In the genomic region with DNA sequence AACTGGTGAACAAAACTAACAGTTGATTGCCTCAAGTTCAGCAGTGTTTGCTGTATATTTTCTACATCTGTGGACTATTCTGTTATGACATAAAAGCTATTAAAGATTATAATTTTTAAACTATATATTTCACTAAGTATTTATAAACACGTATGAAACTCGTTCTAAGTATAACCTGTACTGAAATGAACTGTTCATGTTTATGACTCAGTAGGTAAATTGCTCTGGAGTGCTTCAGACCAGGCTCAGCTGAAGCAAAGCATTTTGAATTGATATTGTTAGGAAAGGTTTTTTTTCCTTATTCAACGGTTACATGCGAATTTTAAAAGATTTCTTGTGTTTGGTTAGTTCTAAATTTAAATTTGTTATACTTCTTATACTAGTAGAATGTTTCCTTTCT, we compare ENCODE assay signal across 1 cellular context.
TF ChIP-seq lines count a peak whose summit lies in the region.

No MANE protein-coding gene starts in this region.

TF ChIP-seq in H1, 55 proteins besides CTCF, POLR2A, EP300 and RAD21 (continued from another document):
- TF ChIP-seq, protein P1, sequence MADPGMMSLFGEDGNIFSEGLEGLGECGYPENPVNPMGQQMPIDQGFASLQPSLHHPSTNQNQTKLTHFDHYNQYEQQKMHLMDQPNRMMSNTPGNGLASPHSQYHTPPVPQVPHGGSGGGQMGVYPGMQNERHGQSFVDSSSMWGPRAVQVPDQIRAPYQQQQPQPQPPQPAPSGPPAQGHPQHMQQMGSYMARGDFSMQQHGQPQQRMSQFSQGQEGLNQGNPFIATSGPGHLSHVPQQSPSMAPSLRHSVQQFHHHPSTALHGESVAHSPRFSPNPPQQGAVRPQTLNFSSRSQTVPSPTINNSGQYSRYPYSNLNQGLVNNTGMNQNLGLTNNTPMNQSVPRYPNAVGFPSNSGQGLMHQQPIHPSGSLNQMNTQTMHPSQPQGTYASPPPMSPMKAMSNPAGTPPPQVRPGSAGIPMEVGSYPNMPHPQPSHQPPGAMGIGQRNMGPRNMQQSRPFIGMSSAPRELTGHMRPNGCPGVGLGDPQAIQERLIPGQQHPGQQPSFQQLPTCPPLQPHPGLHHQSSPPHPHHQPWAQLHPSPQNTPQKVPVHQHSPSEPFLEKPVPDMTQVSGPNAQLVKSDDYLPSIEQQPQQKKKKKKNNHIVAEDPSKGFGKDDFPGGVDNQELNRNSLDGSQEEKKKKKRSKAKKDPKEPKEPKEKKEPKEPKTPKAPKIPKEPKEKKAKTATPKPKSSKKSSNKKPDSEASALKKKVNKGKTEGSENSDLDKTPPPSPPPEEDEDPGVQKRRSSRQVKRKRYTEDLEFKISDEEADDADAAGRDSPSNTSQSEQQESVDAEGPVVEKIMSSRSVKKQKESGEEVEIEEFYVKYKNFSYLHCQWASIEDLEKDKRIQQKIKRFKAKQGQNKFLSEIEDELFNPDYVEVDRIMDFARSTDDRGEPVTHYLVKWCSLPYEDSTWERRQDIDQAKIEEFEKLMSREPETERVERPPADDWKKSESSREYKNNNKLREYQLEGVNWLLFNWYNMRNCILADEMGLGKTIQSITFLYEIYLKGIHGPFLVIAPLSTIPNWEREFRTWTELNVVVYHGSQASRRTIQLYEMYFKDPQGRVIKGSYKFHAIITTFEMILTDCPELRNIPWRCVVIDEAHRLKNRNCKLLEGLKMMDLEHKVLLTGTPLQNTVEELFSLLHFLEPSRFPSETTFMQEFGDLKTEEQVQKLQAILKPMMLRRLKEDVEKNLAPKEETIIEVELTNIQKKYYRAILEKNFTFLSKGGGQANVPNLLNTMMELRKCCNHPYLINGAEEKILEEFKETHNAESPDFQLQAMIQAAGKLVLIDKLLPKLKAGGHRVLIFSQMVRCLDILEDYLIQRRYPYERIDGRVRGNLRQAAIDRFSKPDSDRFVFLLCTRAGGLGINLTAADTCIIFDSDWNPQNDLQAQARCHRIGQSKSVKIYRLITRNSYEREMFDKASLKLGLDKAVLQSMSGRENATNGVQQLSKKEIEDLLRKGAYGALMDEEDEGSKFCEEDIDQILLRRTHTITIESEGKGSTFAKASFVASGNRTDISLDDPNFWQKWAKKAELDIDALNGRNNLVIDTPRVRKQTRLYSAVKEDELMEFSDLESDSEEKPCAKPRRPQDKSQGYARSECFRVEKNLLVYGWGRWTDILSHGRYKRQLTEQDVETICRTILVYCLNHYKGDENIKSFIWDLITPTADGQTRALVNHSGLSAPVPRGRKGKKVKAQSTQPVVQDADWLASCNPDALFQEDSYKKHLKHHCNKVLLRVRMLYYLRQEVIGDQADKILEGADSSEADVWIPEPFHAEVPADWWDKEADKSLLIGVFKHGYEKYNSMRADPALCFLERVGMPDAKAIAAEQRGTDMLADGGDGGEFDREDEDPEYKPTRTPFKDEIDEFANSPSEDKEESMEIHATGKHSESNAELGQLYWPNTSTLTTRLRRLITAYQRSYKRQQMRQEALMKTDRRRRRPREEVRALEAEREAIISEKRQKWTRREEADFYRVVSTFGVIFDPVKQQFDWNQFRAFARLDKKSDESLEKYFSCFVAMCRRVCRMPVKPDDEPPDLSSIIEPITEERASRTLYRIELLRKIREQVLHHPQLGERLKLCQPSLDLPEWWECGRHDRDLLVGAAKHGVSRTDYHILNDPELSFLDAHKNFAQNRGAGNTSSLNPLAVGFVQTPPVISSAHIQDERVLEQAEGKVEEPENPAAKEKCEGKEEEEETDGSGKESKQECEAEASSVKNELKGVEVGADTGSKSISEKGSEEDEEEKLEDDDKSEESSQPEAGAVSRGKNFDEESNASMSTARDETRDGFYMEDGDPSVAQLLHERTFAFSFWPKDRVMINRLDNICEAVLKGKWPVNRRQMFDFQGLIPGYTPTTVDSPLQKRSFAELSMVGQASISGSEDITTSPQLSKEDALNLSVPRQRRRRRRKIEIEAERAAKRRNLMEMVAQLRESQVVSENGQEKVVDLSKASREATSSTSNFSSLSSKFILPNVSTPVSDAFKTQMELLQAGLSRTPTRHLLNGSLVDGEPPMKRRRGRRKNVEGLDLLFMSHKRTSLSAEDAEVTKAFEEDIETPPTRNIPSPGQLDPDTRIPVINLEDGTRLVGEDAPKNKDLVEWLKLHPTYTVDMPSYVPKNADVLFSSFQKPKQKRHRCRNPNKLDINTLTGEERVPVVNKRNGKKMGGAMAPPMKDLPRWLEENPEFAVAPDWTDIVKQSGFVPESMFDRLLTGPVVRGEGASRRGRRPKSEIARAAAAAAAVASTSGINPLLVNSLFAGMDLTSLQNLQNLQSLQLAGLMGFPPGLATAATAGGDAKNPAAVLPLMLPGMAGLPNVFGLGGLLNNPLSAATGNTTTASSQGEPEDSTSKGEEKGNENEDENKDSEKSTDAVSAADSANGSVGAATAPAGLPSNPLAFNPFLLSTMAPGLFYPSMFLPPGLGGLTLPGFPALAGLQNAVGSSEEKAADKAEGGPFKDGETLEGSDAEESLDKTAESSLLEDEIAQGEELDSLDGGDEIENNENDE (IDR thresholded peaks at IDR 0.05; ENCODE audit: insufficient replicate concordance, low read length) = no peak
- no peak for TF ChIP-seq RNF2 (IDR thresholded peaks at IDR 0.05; ENCODE audit: borderline replicate concordance, low read depth, low read length, missing control alignments, poor library complexity, severe bottlenecking)
- no peak for TF ChIP-seq PHF8 (conservative IDR thresholded peaks at IDR 0.05; ENCODE audit: low read depth, low read length)
- no peak for TF ChIP-seq TAF7 (optimal IDR thresholded peaks at IDR 0.05; ENCODE audit: borderline replicate concordance, low read depth, low read length)
- TF ChIP-seq POU5F1 (IDR thresholded peaks at IDR 0.05; ENCODE audit: low read depth, low read length) = no peak
- no peak for TF ChIP-seq RBBP5 (IDR thresholded peaks at IDR 0.05; ENCODE audit: borderline replicate concordance, low read depth, low read length)
- TF ChIP-seq EGR1 (IDR thresholded peaks at IDR 0.05; ENCODE audit: borderline replicate concordance, low read depth, low read length) = no peak
- TF ChIP-seq CBX8 (IDR thresholded peaks at IDR 0.05; ENCODE audit: borderline replicate concordance, low read depth, low read length) = no peak
